In the genomic region with DNA sequence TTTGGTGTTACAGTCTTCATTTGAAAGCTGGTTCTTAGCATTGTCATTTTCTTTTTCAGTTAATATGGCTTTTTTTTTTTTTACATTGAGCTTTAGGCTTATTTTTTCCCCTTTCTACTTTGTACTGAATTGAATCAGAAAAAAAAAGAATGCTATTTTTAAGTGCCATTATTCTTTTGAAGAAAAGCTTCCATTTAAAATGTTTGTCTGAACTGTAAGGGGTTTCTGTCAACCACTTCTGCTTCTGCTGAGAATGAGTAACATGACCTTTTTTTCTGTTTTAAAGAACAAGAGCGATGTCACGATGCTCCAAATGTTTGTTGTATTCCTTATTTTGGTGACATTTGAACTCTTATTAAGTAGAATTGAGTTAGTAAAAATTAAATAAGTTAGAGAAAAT, we compare ENCODE assay signal across 17 cellular contexts. TPM values are rescaled to one million over a fixed set of nuclear protein-coding genes. Genes with fewer than 3 reads are reported as not detected.
DNase-seq lines count a peak whose midpoint lies in the region; TF ChIP-seq lines count a peak whose summit lies in the region.
"Had no signal": no experiment of that assay in that cellular context is flagged by ENCODE, and none has a peak within 500 bp of the region (broad histone marks: within the 10 kb centered on the region; RNA-seq: fewer than 3 reads in every experiment).

No MANE protein-coding gene starts in this region.

- no peaks in the 10 kb centered on the region for H3K36me3 Mint-ChIP-seq in activated CD4-positive, alpha-beta T cell treated with anti-CD3 and anti-CD28 coated beads, Interleukin-2, amount 10 ng/mL, durations not matched to agents 24 days and 14 days (ENCODE audit: low read depth)

- H3K27me3 ChIP-seq in OCI-LY3 (ENCODE audit: low read depth, low read length) (no peaks in the 10 kb centered on the region), smooth muscle cell (ENCODE audit: low read depth) (no peaks in the 10 kb centered on the region), Karpas-422 (ENCODE audit: low read length) (no peaks in the 10 kb centered on the region)
- H3K27me3 ChIP-seq: BE2C had no signal

- CTCF ChIA-PET in GM10248 (lab: Yijun Ruan, JAX), result interaction anchor here (0.9 to 1.3 kb wide), 3 partner anchors 9 to 13 kb away, joined by 3 to 4 read pairs (median 3); no protein-coding TSS in a partner anchor

- H3K27ac Mint-ChIP-seq in activated CD4-positive, alpha-beta T cell treated with anti-CD3 and anti-CD28 coated beads, Interleukin-2, amount 10 ng/mL, durations not matched to agents 24 days and 14 days, result no peak overlapping the region
- H3K27ac Mint-ChIP-seq: CD8-positive, alpha-beta memory T cell; T-helper 17 cell had no signal

- H4K20me1 ChIP-seq in OCI-LY3 (ENCODE audit: insufficient read depth, low read length), result 0 out of 2 replicates have a peak, but pooled peaks cover 4% of the 10 kb centered on the region
- peaks cover 58% of the 10 kb centered on the region for H4K20me1 ChIP-seq in smooth muscle cell (ENCODE audit: low read depth)
- H4K20me1 ChIP-seq in Karpas-422 (ENCODE audit: insufficient read depth, low read depth, low read length), result peaks cover 13% of the 10 kb centered on the region

- H3K4me3 Mint-ChIP-seq in activated CD4-positive, alpha-beta T cell treated with anti-CD3 and anti-CD28 coated beads, Interleukin-2, amount 10 ng/mL, durations not matched to agents 24 days and 14 days, result no peak overlapping the region
- H3K4me3 Mint-ChIP-seq: CD8-positive, alpha-beta memory T cell; T-helper 17 cell had no signal

- H3K9ac ChIP-seq in OCI-LY3 (ENCODE audit: low read length) (no peak overlapping the region), smooth muscle cell (ENCODE audit: low read depth) (no peak overlapping the region), Karpas-422 (ENCODE audit: low read length) (no peak overlapping the region)

- TF ChIP-seq CTCF in GM10248 (IDR thresholded peaks at IDR 0.05; ENCODE audit: control extremely low read depth, extremely low read depth, low read depth, missing control alignments) (no peak), OCI-LY3 (IDR thresholded peaks at IDR 0.05; ENCODE audit: low read depth, low read length) (no peak), smooth muscle cell (IDR thresholded peaks at IDR 0.05; ENCODE audit: borderline replicate concordance, insufficient read depth, poor library complexity, severe bottlenecking) (no peak)

- no peaks in the 10 kb centered on the region for H3K4me1 Mint-ChIP-seq in activated CD4-positive, alpha-beta T cell treated with anti-CD3 and anti-CD28 coated beads, Interleukin-2, amount 10 ng/mL, durations not matched to agents 24 days and 14 days

- peak overlapping the region; percentile 48 for H3K4me2 ChIP-seq in OCI-LY3 (ENCODE audit: low read length)
- no peak overlapping the region for H3K4me2 ChIP-seq in smooth muscle cell
- no peak overlapping the region for H3K4me2 ChIP-seq in Karpas-422 (ENCODE audit: low read depth, low read length, poor library complexity, severe bottlenecking)

- H3K4me3 ChIP-seq in OCI-LY3 (ENCODE audit: low read length), result peak overlapping the region; percentile 26
- no peak overlapping the region for H3K4me3 ChIP-seq in smooth muscle cell
- H3K4me3 ChIP-seq in Karpas-422 (ENCODE audit: low read length), result no peak overlapping the region
- H3K4me3 ChIP-seq: HAP-1 had no signal

- H3F3A ChIP-seq in smooth muscle cell (ENCODE audit: low read depth), result peaks cover 10% of the 10 kb centered on the region

- H3K79me2 ChIP-seq in OCI-LY3 (ENCODE audit: low read length), result peaks cover 18% of the 10 kb centered on the region
- H3K79me2 ChIP-seq in smooth muscle cell (ENCODE audit: low read depth), result peaks cover 53% of the 10 kb centered on the region
- no peaks in the 10 kb centered on the region for H3K79me2 ChIP-seq in Karpas-422 (ENCODE audit: low read length)

- no peaks in the 10 kb centered on the region for H3K9me2 ChIP-seq in Karpas-422 (replicated peaks; ENCODE audit: insufficient read depth, low read length)

- H2AFZ ChIP-seq in OCI-LY3 (ENCODE audit: low read depth, low read length), result no peak overlapping the region
- H2AFZ ChIP-seq in smooth muscle cell (ENCODE audit: low read depth), result no peak overlapping the region
- H2AFZ ChIP-seq in Karpas-422 (ENCODE audit: low read length), result no peak overlapping the region

- H3K9me3 ChIP-seq in OCI-LY3 (ENCODE audit: insufficient read depth, low read length) (no peaks in the 10 kb centered on the region), smooth muscle cell (replicated peaks; ENCODE audit: low read depth) (no peaks in the 10 kb centered on the region), Karpas-422 (ENCODE audit: low read length) (no peaks in the 10 kb centered on the region)
- H3K9me3 ChIP-seq: BE2C, HAP-1 had no signal

- H3K9me3 Mint-ChIP-seq in activated CD4-positive, alpha-beta T cell treated with anti-CD3 and anti-CD28 coated beads, Interleukin-2, amount 10 ng/mL, durations not matched to agents 24 days and 14 days, result peaks cover 4% of the 10 kb centered on the region

- intact Hi-C loops in activated CD4-positive, alpha-beta T cell treated with anti-CD3 and anti-CD28 coated beads, Interleukin-2, amount 10 ng/mL, durations not matched to agents 24 days and 14 days (cut with micrococcal nuclease), result no loop called here

- no peaks in the 10 kb centered on the region for H3K27me3 Mint-ChIP-seq in activated CD4-positive, alpha-beta T cell treated with anti-CD3 and anti-CD28 coated beads, Interleukin-2, amount 10 ng/mL, durations not matched to agents 24 days and 14 days
- H3K27me3 Mint-ChIP-seq: T-helper 17 cell had no signal

- POLR2A ChIA-PET in GM10248 (lab: Yijun Ruan, JAX), result no interaction called here

- peaks cover 30% of the 10 kb centered on the region for H3K4me1 ChIP-seq in OCI-LY3 (ENCODE audit: low read length)
- peaks cover 14% of the 10 kb centered on the region for H3K4me1 ChIP-seq in smooth muscle cell (ENCODE audit: low read depth)
- no peaks in the 10 kb centered on the region for H3K4me1 ChIP-seq in Karpas-422 (ENCODE audit: low read length)
- H3K4me1 ChIP-seq: BE2C had no signal

- WGBS in smooth muscle cell (ENCODE audit: low lambda C conversion rate), result 79% methylated on average over 2 of the region's 2 CpGs

- H3K36me3 ChIP-seq in OCI-LY3 (replicated peaks; ENCODE audit: low read depth, low read length) (no peaks in the 10 kb centered on the region), smooth muscle cell (ENCODE audit: low read depth) (no peaks in the 10 kb centered on the region), Karpas-422 (ENCODE audit: insufficient read depth, low read length) (no peaks in the 10 kb centered on the region)
- H3K36me3 ChIP-seq: BE2C had no signal

- H3K27ac ChIP-seq in OCI-LY3 (ENCODE audit: low read length), result no peak overlapping the region
- peak overlapping the region; percentile 6 for H3K27ac ChIP-seq in smooth muscle cell (ENCODE audit: low read depth)
- H3K27ac ChIP-seq in Karpas-422 (ENCODE audit: low read length), result no peak overlapping the region

- in situ Hi-C loops in KBM-7 (cut with MboI; ENCODE audit: low pct_unique_long_range_greater_than_20kb, low sequenced_read_pairs), result no loop called here

- DNase-seq in GM10248 (ENCODE audit: extremely low spot score) (peak; percentile 13), KBM-7 (peak; percentile 17), smooth muscle cell (lab: John Stamatoyannopoulos, UW; ENCODE audit: unreplicated experiment) (no peak), Karpas-422 (no peak)
- DNase-seq in activated CD4-positive, alpha-beta T cell treated with anti-CD3 and anti-CD28 coated beads, Interleukin-2, amount 10 ng/mL, durations not matched to agents 24 days and 14 days, result no peak
- no peak for DNase-seq in effector CD4-positive, alpha-beta T cell
- DNase-seq: ACHN; BE2C; CD8-positive, alpha-beta memory T cell; NCI-H146; NCI-H2081 treated with DMSO at 0.1 percent for 48 hours; NCI-H446 treated with DMSO at 0.1 percent for 48 hours; NCI-H748 treated with DMSO at 0.1 percent for 48 hours; SHP77 treated with DMSO at 0.1 percent for 48 hours; T-helper 17 cell had no signal

RNA-seq across cellular contexts. Expression of a gene that starts 50.0 kb away (rescaled TPM):
- 20.7 and 22.6 TPM in 2 replicates for total RNA-seq in smooth muscle cell
- 6.8 and 9.7 TPM in 2 replicates for polyA plus RNA-seq in smooth muscle cell
- 5.3 and 6.5 TPM in 2 replicates for total RNA-seq in Karpas-422 (2014; rRNA removed; shearing (Covaris generic); ENCODE audit: low replicate concordance)
- total RNA-seq in activated CD4-positive, alpha-beta T cell treated with anti-CD3 and anti-CD28 coated beads, Interleukin-2, amount 10 ng/mL, durations not matched to agents 24 days and 14 days, result 13.1 and 15.0 TPM in 2 replicates

Comparison
In these comparisons a context has a peak if more than half of its experiments do, and no peak if none do; other contexts are left out.
1. DNase-seq: peak in GM10248 (single experiment) and KBM-7 (single experiment); none in smooth muscle cell (single experiment), Karpas-422 (single experiment), activated CD4-positive, alpha-beta T cell treated with anti-CD3 and anti-CD28 coated beads, Interleukin-2, amount 10 ng/mL, durations not matched to agents 24 days and 14 days (single experiment) and effector CD4-positive, alpha-beta T cell (single experiment).